ENCODE assay signal across 14 cellular contexts in the genomic region with DNA sequence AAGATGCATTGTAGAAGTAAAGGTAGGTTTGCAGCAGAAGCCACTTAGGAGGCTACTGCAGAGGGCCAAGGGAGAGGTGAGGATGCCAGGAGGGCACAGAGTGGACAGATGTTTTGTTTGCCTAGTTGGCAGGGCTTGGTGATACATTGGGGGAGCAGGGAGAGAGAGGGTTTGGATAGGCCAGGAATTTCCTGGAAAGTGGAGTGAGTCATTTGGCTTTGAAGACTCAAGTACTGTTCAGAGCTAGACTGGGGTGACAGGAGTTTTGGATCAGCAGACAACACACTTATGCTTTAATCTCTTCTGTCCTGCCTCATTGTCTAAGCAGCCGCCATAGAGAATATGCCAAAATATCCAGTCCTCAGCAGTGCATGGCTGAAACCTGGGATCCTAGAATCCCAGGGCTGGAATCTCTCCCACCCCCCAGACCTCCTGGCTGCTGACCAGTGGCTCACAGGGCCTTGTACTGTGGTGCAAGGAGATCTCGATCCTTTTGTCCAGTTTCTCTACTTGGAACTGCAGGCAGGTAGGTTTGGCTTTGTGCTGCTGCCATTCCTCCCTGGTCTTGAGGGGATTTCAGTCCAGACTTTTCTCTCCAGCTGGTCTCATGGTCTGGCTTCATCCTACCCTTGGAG. TPM values are rescaled to one million over a fixed set of nuclear protein-coding genes. Genes with fewer than 3 reads are reported as not detected.
DNase-seq lines count a peak whose midpoint lies in the region; ATAC-seq and TF ChIP-seq lines count a peak whose summit lies in the region.
"Had no signal": no experiment of that assay in that cellular context is flagged by ENCODE, and none has a peak within 500 bp of the region (broad histone marks: within the 10 kb centered on the region; RNA-seq: fewer than 3 reads in every experiment).

No MANE protein-coding gene starts in this region.

- no peak for TF ChIP-seq POLR2A in spleen (IDR thresholded peaks at IDR 0.05)

- DNase-seq in ACHN (peak; percentile 51), M059J (ENCODE audit: low read depth) (peak; percentile 90), cardiac fibroblast (ENCODE audit: low read depth in 2 of 2) (peak; percentile 72 to 88), lung (ENCODE audit: low spot score) (peak; percentile 42), CD14-positive monocyte (ENCODE audit: low spot score) (no peak), spleen (no peak), GM13976 (ENCODE audit: low spot score) (no peak)
- DNase-seq in activated CD4-positive, alpha-beta T cell treated with anti-CD3 and anti-CD28 coated beads, Interleukin-2, amount 50 U/mL, for 48 hours: no peak
- DNase-seq: activated naive CD8-positive, alpha-beta T cell treated with anti-CD3 and anti-CD28 coated beads, Interleukin-2, amount 10 ng/mL, durations not matched to agents 7 days and 5 days; hippocampal formation; NCI-H345 had no signal

- intact Hi-C loops in CD14-positive monocyte (cut with micrococcal nuclease): no loop called here
- intact Hi-C loops in spleen (cut with DNase I; ENCODE audit: low total_unique reads): no loop called here

- H3K4me1 ChIP-seq in lung (ENCODE audit: control insufficient read depth in 2 of 2, insufficient read depth in 2 of 2, low read length in 2 of 2): peaks cover 0 to 10% of the 10 kb centered on the region in 2 donors
- H3K4me1 ChIP-seq in spleen: peaks cover 10 to 38% (median 30%) of the 10 kb centered on the region in 6 donors

- in situ Hi-C loops in ACHN (cut with HindIII; ENCODE audit: low pct_ligation_motif_present, low pct_unique_long_range_greater_than_20kb, low sequenced_read_pairs) (no loop called here), GM13976 (cut with MboI; ENCODE audit: low sequenced_read_pairs, unreplicated experiment) (no loop called here)

- H3K27me3 ChIP-seq in lung (ENCODE audit: control insufficient read depth, insufficient read depth) (no peaks in the 10 kb centered on the region), spleen (replicated peaks in 1 of 7) (no peaks in the 10 kb centered on the region)

- H3K9me3 Mint-ChIP-seq in CD14-positive monocyte: no peaks in the 10 kb centered on the region
- H3K9me3 Mint-ChIP-seq: activated naive CD8-positive, alpha-beta T cell treated with anti-CD3 and anti-CD28 coated beads, Interleukin-2, amount 10 ng/mL, durations not matched to agents 7 days and 5 days; T-helper 2 cell treated with Interferon-gamma antibody and Interleukin-4, amounts not matched to agents 5 μg/mL and 100 μg/mL, for 36 hours had no signal

- H3K4me3 ChIP-seq in cardiac fibroblast (replicated peaks in 1 of 2; ENCODE audit: low read depth in 2 of 2, low read length in 2 of 2): no peak overlapping the region
- no peak overlapping the region for H3K4me3 ChIP-seq in lung
- H3K4me3 ChIP-seq in spleen: no peak overlapping the region

- H3K27ac ChIP-seq in lung (ENCODE audit: low read depth in 1 of 2, low read length in 1 of 2) (peak overlapping the region in 1 of 2 donors; percentile 13), spleen (peak overlapping the region in 1 of 8 donors; percentile 34)

- no peak for TF ChIP-seq CTCF in cardiac fibroblast (IDR thresholded peaks at IDR 0.05; ENCODE audit: low read depth, low read length)
- no peak for TF ChIP-seq CTCF in lung (IDR thresholded peaks at IDR 0.05; ENCODE audit: control extremely low read depth, extremely low read depth)
- TF ChIP-seq CTCF in CD14-positive monocyte (IDR thresholded peaks at IDR 0.05): no peak
- TF ChIP-seq CTCF in spleen (IDR thresholded peaks at IDR 0.05 in 8 of 11, conservative IDR thresholded peaks at IDR 0.05 in 3 of 11): no peak
- TF ChIP-seq CTCF in GM13976 (IDR thresholded peaks at IDR 0.05; ENCODE audit: borderline replicate concordance, control extremely low read depth, extremely low read depth, insufficient read depth, missing control alignments): no peak

- H3K4me3 Mint-ChIP-seq in CD14-positive monocyte: no peak overlapping the region
- H3K4me3 Mint-ChIP-seq: activated naive CD8-positive, alpha-beta T cell treated with anti-CD3 and anti-CD28 coated beads, Interleukin-2, amount 10 ng/mL, durations not matched to agents 7 days and 5 days; T-helper 2 cell treated with Interferon-gamma antibody and Interleukin-4, amounts not matched to agents 5 μg/mL and 100 μg/mL, for 36 hours had no signal

- peaks cover 49 to 55% of the 10 kb centered on the region in 2 donors for H3K36me3 Mint-ChIP-seq in CD14-positive monocyte

- peak; percentile 42 for ATAC-seq in lung (ENCODE audit: insufficient read depth, low FRiP score)

- 74 to 88% methylated on average over 2 of the region's 2 CpGs for WGBS in lung, 2 donors
- 82 to 98% (median 95%) methylated on average over 2 of the region's 2 CpGs for WGBS in spleen, 5 donors

- peaks cover 0 to 11% of the 10 kb centered on the region in 2 donors for H3K36me3 ChIP-seq in lung (ENCODE audit: control insufficient read depth in 2 of 2, insufficient read depth in 2 of 2, low read length in 2 of 2)
- H3K36me3 ChIP-seq in spleen: peaks cover 0 to 88% (median 35%) of the 10 kb centered on the region in 6 donors

- H3K9me3 ChIP-seq in lung (ENCODE audit: control insufficient read depth in 2 of 2, insufficient read depth in 1 of 2, low read length in 1 of 2) (peaks cover 0 to 2% of the 10 kb centered on the region in 2 donors), spleen (no peaks in the 10 kb centered on the region)

- peaks cover 0 to 1% (median 1%) of the 10 kb centered on the region in 3 donors for H3K27me3 Mint-ChIP-seq in CD14-positive monocyte (ENCODE audit: low read depth in 3 of 3)
- H3K27me3 Mint-ChIP-seq: activated naive CD8-positive, alpha-beta T cell treated with anti-CD3 and anti-CD28 coated beads, Interleukin-2, amount 10 ng/mL, durations not matched to agents 7 days and 5 days had no signal

- H3K4me1 Mint-ChIP-seq in CD14-positive monocyte: peaks cover 31% of the 10 kb centered on the region

- H3K27ac Mint-ChIP-seq in CD14-positive monocyte: peak overlapping the region in 2 of 7 donors; percentile 15 to 51
- H3K27ac Mint-ChIP-seq: activated naive CD8-positive, alpha-beta T cell treated with anti-CD3 and anti-CD28 coated beads, Interleukin-2, amount 10 ng/mL, durations not matched to agents 7 days and 5 days had no signal

RNA-seq across cellular contexts. Expression of a gene that starts 11.0 kb away (rescaled TPM):
- 5.3 and 8.3 TPM in 2 replicates for total RNA-seq in M059J (2014; rRNA removed; shearing (Covaris generic))
- total RNA-seq in lung (10 to 100 TPM; 12.3 to 21.9 TPM), spleen (10 to 100 TPM; 24.2 to 51.6 (median 38.4) TPM)
- polyA plus RNA-seq in lung (10 to 100 TPM in 1 of 2 donors, 1 to 10 TPM in 1; 6.8 to 10.1 TPM), CD14-positive monocyte (10 to 100 TPM; 12.8 to 14.5 TPM), spleen (10 to 100 TPM in 1 of 3 donors, 1 to 10 TPM in 2; 8.5 to 12.9 (median 9.6) TPM)

RNA-seq across cellular contexts. Expression of a gene that starts 34.5 kb away (rescaled TPM):
- 175 and 227 TPM in 2 replicates for total RNA-seq in M059J (2014; rRNA removed; shearing (Covaris generic))
- total RNA-seq in lung (100 to 1,000 TPM; 102 to 187 TPM), spleen (100 to 1,000 TPM in 5 of 7 donors, 10 to 100 TPM in 2; 82.3 to 272 (median 106) TPM)
- polyA plus RNA-seq in lung (100 to 1,000 TPM; 150 to 213 TPM), CD14-positive monocyte (100 to 1,000 TPM; 214 to 226 TPM), spleen (100 to 1,000 TPM; 179 to 219 (median 206) TPM)

RNA-seq across cellular contexts. Expression of a gene that starts 35.5 kb away (rescaled TPM):
- total RNA-seq in M059J (2014; rRNA removed; shearing (Covaris generic)): not detected in 2 replicates
- total RNA-seq in lung (not detected), spleen (not detected)
- polyA plus RNA-seq in lung (not detected), CD14-positive monocyte (not detected), spleen (not detected)
- total RNA-seq: activated naive CD8-positive, alpha-beta T cell treated with anti-CD3 and anti-CD28 coated beads, Interleukin-2, amount 10 ng/mL, durations not matched to agents 7 days and 5 days; H1 had no signal
- polyA plus RNA-seq: H1, neural cell had no signal

RNA-seq across cellular contexts. Expression of a gene that starts 59.9 kb away (rescaled TPM):
- not detected in 2 replicates for total RNA-seq in M059J (2014; rRNA removed; shearing (Covaris generic))
- total RNA-seq in lung: not detected
- not detected for polyA plus RNA-seq in lung
- not detected for polyA plus RNA-seq in CD14-positive monocyte
- total RNA-seq in spleen: not detected
- polyA plus RNA-seq in spleen: not detected
- total RNA-seq: activated naive CD8-positive, alpha-beta T cell treated with anti-CD3 and anti-CD28 coated beads, Interleukin-2, amount 10 ng/mL, durations not matched to agents 7 days and 5 days; H1 had no signal
- polyA plus RNA-seq: H1, neural cell had no signal

Comparison
In these comparisons a context has a peak if more than half of its experiments do, and no peak if none do; other contexts are left out.
1. DNase-seq: peak in ACHN (single experiment), M059J (single experiment), cardiac fibroblast (2 of 2) and lung (single experiment); none in CD14-positive monocyte (single experiment), spleen (single experiment), activated CD4-positive, alpha-beta T cell treated with anti-CD3 and anti-CD28 coated beads, Interleukin-2, amount 50 U/mL, for 48 hours (0 of 2) and GM13976 (single experiment).